Comparison of ENCODE assay signal across 15 cellular contexts in the genomic region with DNA sequence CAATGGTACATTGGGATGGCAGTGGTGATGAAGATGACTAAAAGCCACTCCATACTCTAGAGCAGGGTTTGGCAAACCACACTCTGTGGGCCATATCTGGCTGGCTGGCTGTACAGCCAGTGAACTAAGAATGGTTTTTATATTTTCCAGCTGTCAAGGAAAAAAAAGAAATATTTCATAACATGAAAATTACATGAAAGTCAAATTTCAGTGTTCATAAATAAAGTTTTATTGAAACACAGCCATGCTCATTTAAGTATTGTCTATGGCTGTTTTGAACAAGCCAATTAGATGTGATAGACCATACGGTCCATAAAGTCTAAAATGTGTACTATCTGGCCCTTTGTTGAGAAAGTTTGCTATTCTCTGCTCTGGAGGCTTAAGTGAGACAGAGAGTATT. TPM values are rescaled to one million over a fixed set of nuclear protein-coding genes. Genes with fewer than 3 reads are reported as not detected.
DNase-seq lines count a peak whose midpoint lies in the region; ATAC-seq, FAIRE-seq and TF ChIP-seq lines count a peak whose summit lies in the region.
"Had no signal": no experiment of that assay in that cellular context is flagged by ENCODE, and none has a peak within 500 bp of the region (broad histone marks: within the 10 kb centered on the region; RNA-seq: fewer than 3 reads in every experiment).

No MANE protein-coding gene starts in this region.

- POLR2A ChIA-PET in K562 (lab: Yijun Ruan, JAX): interaction anchor here (3.1 kb wide), 1 partner anchor 11 kb away, joined by 20 read pairs; no protein-coding TSS in a partner anchor

- no peaks in the 10 kb centered on the region for H3K9me1 ChIP-seq in K562 (ENCODE audit: control insufficient read depth, insufficient read depth, low read length)

- H3K79me2 ChIP-seq in KMS-11 (ENCODE audit: insufficient read depth, low read depth) (peaks cover 30% of the 10 kb centered on the region; the same call in 1 of the 2 replicates), K562 (ENCODE audit: control insufficient read depth, insufficient read depth, low read length) (peaks cover 41% of the 10 kb centered on the region), osteoblast (ENCODE audit: insufficient read depth, low read length) (peaks cover 37% of the 10 kb centered on the region)

- intact Hi-C loops in K562 (cut with micrococcal nuclease) (loop anchor here (5.0 to 10.0 kb wide), 3 partner anchors 155 to 473 kb away; a partner anchor contains a TSS), uterus (cut with DNase I; ENCODE audit: low total_unique reads) (no loop called here)

- H3K27me3 ChIP-seq in BLaER1 treated with 17β-estradiol and CSF1 and Interleukin-3, amounts not matched to agents 10 nM and 100 nM: no peaks in the 10 kb centered on the region
- H3K27me3 ChIP-seq in KMS-11 (ENCODE audit: insufficient read depth, low read depth) (no peaks in the 10 kb centered on the region), K562 (ENCODE audit: control insufficient read depth in 2 of 2, insufficient read depth in 2 of 2, low read length in 2 of 2) (no peaks in the 10 kb centered on the region), osteoblast (ENCODE audit: insufficient read depth, low read length) (no peaks in the 10 kb centered on the region), uterus (no peaks in the 10 kb centered on the region)
- H3K27me3 ChIP-seq: breast epithelium had no signal

- ATAC-seq in K562: no peak
- ATAC-seq in GM21423 (IDR thresholded peaks at IDR 0.05; ENCODE audit: unreplicated experiment): no peak
- no peak for ATAC-seq in GM18907 (IDR thresholded peaks at IDR 0.05; ENCODE audit: unreplicated experiment)
- ATAC-seq: activated CD8-positive, alpha-beta memory T cell treated with anti-CD3 and anti-CD28 coated beads, Interleukin-2, amount 10 ng/mL, durations not matched to agents 7 days and 5 days; WTC11 had no signal

- TF ChIP-seq CTCF in KMS-11 (conservative IDR thresholded peaks at IDR 0.05; ENCODE audit: low read depth, low read length): no peak
- TF ChIP-seq CTCF in K562 (IDR thresholded peaks at IDR 0.05 in 2 of 3, conservative IDR thresholded peaks at IDR 0.05 in 1 of 3; ENCODE audit: insufficient read depth in 2 of 3, low read depth in 1 of 3, low read length in 3 of 3): no peak
- no peak for TF ChIP-seq CTCF in osteoblast (IDR thresholded peaks at IDR 0.05; ENCODE audit: extremely low read depth, low read depth, low read length)
- no peak for TF ChIP-seq CTCF in uterus (IDR thresholded peaks at IDR 0.05)

- H3K4me3 ChIP-seq in BLaER1 treated with 17β-estradiol and CSF1 and Interleukin-3, amounts not matched to agents 10 nM and 100 nM: peak overlapping the region in 7 of 10 experiments; percentile 70 to 87 (median 80); a peak in 9 of 20 replicates
- H3K4me3 ChIP-seq in KMS-11 (IDR thresholded peaks at IDR 0.05; ENCODE audit: insufficient read depth, low read depth, low read length) (no peak overlapping the region), K562 (peak overlapping the region; percentile 82), osteoblast (ENCODE audit: insufficient read depth, low read length) (peak overlapping the region; percentile 89), uterus (no peak overlapping the region)

- H2AFZ ChIP-seq in KMS-11 (ENCODE audit: low read depth): no peak overlapping the region
- H2AFZ ChIP-seq in K562 (ENCODE audit: low read depth, low read length): no peak overlapping the region
- H2AFZ ChIP-seq in osteoblast (ENCODE audit: low read length): no peak overlapping the region

- peaks cover 17 to 41% (median 23%) of the 10 kb centered on the region in 11 experiments; a peak in 21 of 22 replicates for H3K36me3 ChIP-seq in BLaER1 treated with 17β-estradiol and CSF1 and Interleukin-3, amounts not matched to agents 10 nM and 100 nM
- no peaks in the 10 kb centered on the region for H3K36me3 ChIP-seq in KMS-11 (ENCODE audit: insufficient read depth)
- H3K36me3 ChIP-seq in K562 (ENCODE audit: control insufficient read depth, insufficient read depth, low read length): peaks cover 31% of the 10 kb centered on the region; the same call in 2 of the 3 replicates
- peaks cover 17% of the 10 kb centered on the region for H3K36me3 ChIP-seq in osteoblast (ENCODE audit: insufficient read depth, low read length)
- no peaks in the 10 kb centered on the region for H3K36me3 ChIP-seq in uterus
- H3K36me3 ChIP-seq: breast epithelium had no signal

- in situ Hi-C loops in K562 (cut with MboI): no loop called here

- WGBS in K562 (ENCODE audit: insufficient coverage, low coverage, missing lambda C conversion rate): 0% methylated on average over 1 of the region's 1 CpG

- TF ChIP-seq EP300 in K562 (IDR thresholded peaks at IDR 0.05; ENCODE audit: low read length): no peak

- BruUV-seq in K562 (replicated peaks; lab: Mats Ljungman, UMichigan): no TSS peak

- CTCF ChIA-PET in K562 (lab: Yijun Ruan, JAX; ENCODE audit: low intra/inter-chr PET ratio): no interaction called here

- peaks cover 3 to 13% (median 8%) of the 10 kb centered on the region in 11 experiments; a peak in 20 of 22 replicates for H3K9me3 ChIP-seq in BLaER1 treated with 17β-estradiol and CSF1 and Interleukin-3, amounts not matched to agents 10 nM and 100 nM (replicated peaks in 1 of 11)
- H3K9me3 ChIP-seq in K562 (replicated peaks; ENCODE audit: control insufficient read depth, insufficient read depth, low read depth, low read length): no peaks in the 10 kb centered on the region
- no peaks in the 10 kb centered on the region for H3K9me3 ChIP-seq in osteoblast (ENCODE audit: low read depth, low read length)
- no peaks in the 10 kb centered on the region for H3K9me3 ChIP-seq in uterus
- H3K9me3 ChIP-seq: breast epithelium had no signal

- TF ChIP-seq RAD21 in K562 (CRISPR knock-in tag; conservative IDR thresholded peaks at IDR 0.05 in 1 of 2, IDR thresholded peaks at IDR 0.05 in 1 of 2): no peak

- peaks cover 15 to 30% (median 26%) of the 10 kb centered on the region in 10 experiments for H3K4me1 ChIP-seq in BLaER1 treated with 17β-estradiol and CSF1 and Interleukin-3, amounts not matched to agents 10 nM and 100 nM
- peaks cover 21% of the 10 kb centered on the region for H3K4me1 ChIP-seq in KMS-11 (ENCODE audit: low read depth, poor library complexity, severe bottlenecking)
- H3K4me1 ChIP-seq in K562 (replicated peaks in 1 of 2; ENCODE audit: control insufficient read depth in 2 of 2, insufficient read depth in 2 of 2, low read length in 2 of 2): peaks cover 0 to 17% of the 10 kb centered on the region in 2 experiments; a peak in 3 of 5 replicates
- H3K4me1 ChIP-seq in osteoblast (ENCODE audit: insufficient read depth, low read length): peaks cover 14% of the 10 kb centered on the region
- no peaks in the 10 kb centered on the region for H3K4me1 ChIP-seq in uterus
- H3K4me1 ChIP-seq: parathyroid adenoma had no signal

- peak in 1 of 4 experiments; percentile 20 for DNase-seq in K562 (ENCODE audit: extremely low read depth in 1 of 4, low spot score in 3 of 4)
- no peak for DNase-seq in osteoblast (ENCODE audit: insufficient read length, low spot score, missing footprints)
- no peak for DNase-seq in uterus
- DNase-seq in RCC 7860 (ENCODE audit: low spot score): no peak
- DNase-seq: activated CD8-positive, alpha-beta memory T cell treated with anti-CD3 and anti-CD28 coated beads, Interleukin-2, amount 10 ng/mL, durations not matched to agents 7 days and 5 days; activated naive CD4-positive, alpha-beta T cell; effector CD8-positive, alpha-beta T cell; islet precursor cell had no signal

- TF ChIP-seq POLR2A in K562 (conservative IDR thresholded peaks at IDR 0.05) (no peak), uterus (IDR thresholded peaks at IDR 0.05) (no peak)

- peaks cover 0 to 27% (median 6%) of the 10 kb centered on the region in 11 experiments; a peak in 6 of 22 replicates for H4K20me1 ChIP-seq in BLaER1 treated with 17β-estradiol and CSF1 and Interleukin-3, amounts not matched to agents 10 nM and 100 nM
- H4K20me1 ChIP-seq in KMS-11 (ENCODE audit: insufficient read depth) (no peaks in the 10 kb centered on the region), K562 (replicated peaks; ENCODE audit: control insufficient read depth, insufficient read depth, low read length) (no peaks in the 10 kb centered on the region), osteoblast (ENCODE audit: insufficient read depth, low read length) (peaks cover 6% of the 10 kb centered on the region)

- no peak overlapping the region for H3K27ac ChIP-seq in BLaER1 treated with 17β-estradiol and CSF1 and Interleukin-3, amounts not matched to agents 10 nM and 100 nM
- no peak overlapping the region for H3K27ac ChIP-seq in KMS-11
- no peak overlapping the region for H3K27ac ChIP-seq in K562 (ENCODE audit: extremely low read depth, low read depth, low read length)
- no peak overlapping the region for H3K27ac ChIP-seq in osteoblast (ENCODE audit: low read depth, low read length)
- no peak overlapping the region for H3K27ac ChIP-seq in uterus
- H3K27ac ChIP-seq: parathyroid adenoma had no signal

- peak overlapping the region in 2 of 11 experiments; percentile 88 to 94; a peak in 1 of 22 replicates for H3K9ac ChIP-seq in BLaER1 treated with 17β-estradiol and CSF1 and Interleukin-3, amounts not matched to agents 10 nM and 100 nM
- H3K9ac ChIP-seq in KMS-11 (no peak overlapping the region), K562 (ENCODE audit: insufficient read depth in 1 of 2, low read depth in 2 of 2, low read length in 2 of 2) (peak overlapping the region in 1 of 2 experiments; percentile 81; a peak in 1 of 4 replicates)

- H3K4me2 ChIP-seq in BLaER1 treated with 17β-estradiol and CSF1 and Interleukin-3, amounts not matched to agents 10 nM and 100 nM: peak overlapping the region; percentile 69 to 89 (median 83); a peak in 21 of 22 replicates
- H3K4me2 ChIP-seq in KMS-11 (peak overlapping the region; percentile 88; the same call in 1 of the 2 replicates), K562 (ENCODE audit: insufficient read depth, low read length) (peak overlapping the region; percentile 82), osteoblast (ENCODE audit: insufficient read depth, low read length) (peak overlapping the region; percentile 96)

- FAIRE-seq in K562 (lab: Jason Lieb, UNC) (no peak), RCC 7860 (lab: Jason Lieb, UNC) (no peak)

RNA-seq across cellular contexts. Expression of a gene that starts 1.5 kb away (rescaled TPM):
- 40.6 and 134 TPM in 2 replicates for total RNA-seq in K562 (2011; cell fraction: chromatin; rRNA removed; ENCODE audit: low replicate concordance)
- total RNA-seq in K562 (2011; cell fraction: nucleolus; rRNA removed): 16.2 and 28.6 TPM in 2 replicates
- 40.7 and 49.7 TPM in 2 replicates for total RNA-seq in K562 (2011; cell fraction: nucleoplasm; rRNA removed)
- total RNA-seq in K562 (2014; rRNA removed): 18.5 and 26.1 TPM in 2 replicates
- total RNA-seq in K562 (2014; rRNA removed; fragmentation: Illumina TruSeq; extraction: Trizol): 26.3 and 29.9 TPM in 2 replicates
- 27.7 and 29.3 TPM in 2 replicates for total RNA-seq in K562 (2015; rRNA removed; fragmentation: Illumina TruSeq; extraction: Trizol)
- 17.2 and 20.8 TPM in 2 replicates for total RNA-seq in K562 (2021)
- polyA plus RNA-seq in K562 (2011; rRNA removed): 30.0 and 34.9 TPM in 2 replicates
- 8.0 and 13.6 TPM in 2 replicates for polyA plus RNA-seq in K562 (2011; cell fraction: cytosol; rRNA removed)
- polyA plus RNA-seq in K562 (2011; cell fraction: nucleus; rRNA removed): 39.4 and 45.7 TPM in 2 replicates
- polyA plus RNA-seq in K562 (2012): 7.5 and 9.2 TPM in 2 replicates
- 14.2 and 16.5 TPM in 2 replicates for polyA plus RNA-seq in K562 (2014; fragmentation: Illumina TruSeq; extraction: Trizol)
- 1 to 10 TPM; 5.2 to 8.7 TPM for polyA plus RNA-seq in K562 (2014; fragmentation: Nextera tagmentation; extraction: Ambion mirVana)
- 20.8 and 21.2 TPM in 2 replicates for polyA plus RNA-seq in K562 (2014; rRNA removed)
- 84.5 and 90.4 TPM in 2 replicates for polyA minus RNA-seq in K562 (2011; rRNA and poly(A)+ RNA removed)
- 9.7 and 20.7 TPM in 2 replicates for polyA minus RNA-seq in K562 (2011; cell fraction: cytosol; rRNA and poly(A)+ RNA removed)
- 54.7 and 82.5 TPM in 2 replicates for polyA minus RNA-seq in K562 (2011; cell fraction: nucleus; rRNA and poly(A)+ RNA removed)
- 25.7 and 29.8 TPM in 2 replicates for total RNA-seq in osteoblast
- total RNA-seq in uterus: 10 to 100 TPM; 27.6 to 79.2 (median 36.9) TPM

Comparison
In these comparisons a context has a peak if more than half of its experiments do, and no peak if none do; other contexts are left out.
1. H3K4me3 ChIP-seq: peak in BLaER1 treated with 17β-estradiol and CSF1 and Interleukin-3, amounts not matched to agents 10 nM and 100 nM (7 of 10), K562 (single experiment) and osteoblast (single experiment); none in KMS-11 (single experiment) and uterus (0 of 2).
2. Peak in every context shown above with its lines, with median percentiles within 50 percentile points of each other: H3K4me2 ChIP-seq.